8 cellular contexts compared by ENCODE assay signal in the genomic region with DNA sequence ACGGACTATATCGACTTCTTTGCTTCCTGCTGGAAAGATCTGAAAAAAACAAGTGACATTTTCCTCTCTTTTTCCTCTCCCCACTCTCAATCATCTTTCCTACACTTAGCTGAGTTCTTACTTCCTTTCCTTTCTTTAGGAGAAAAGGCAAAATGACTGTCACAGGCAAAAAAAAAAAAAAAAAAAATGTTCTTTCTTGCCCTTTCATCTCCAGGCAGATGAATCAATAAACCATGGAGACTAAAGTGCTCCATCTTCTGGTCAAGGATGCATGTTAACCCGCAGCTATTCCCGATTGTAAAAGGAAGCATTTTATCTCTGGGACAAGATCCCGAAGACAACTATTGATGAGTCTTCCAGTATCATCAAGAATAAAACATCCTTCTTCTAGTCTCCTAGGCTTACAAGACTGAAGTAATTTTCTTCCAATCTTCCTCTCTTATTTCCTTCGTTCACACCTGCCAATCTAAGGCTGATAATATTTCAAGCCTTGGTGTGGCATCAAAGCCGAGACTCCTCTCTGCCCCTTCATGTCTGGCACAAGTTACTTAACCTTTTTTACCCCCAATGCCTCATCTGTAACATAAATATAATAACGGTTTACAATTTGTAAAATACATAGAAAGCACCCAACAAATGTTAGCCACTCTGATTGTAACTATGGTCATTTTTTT.
DNase-seq lines count a peak whose midpoint lies in the region; ATAC-seq, FAIRE-seq and TF ChIP-seq lines count a peak whose summit lies in the region.

No MANE protein-coding gene starts in this region.

- H3K4me1 ChIP-seq in BLaER1 (peaks cover 40% of the 10 kb centered on the region), esophagus squamous epithelium (peaks cover 0 to 10% (median 3%) of the 10 kb centered on the region in 3 donors), parathyroid adenoma (no peaks in the 10 kb centered on the region)

- no peaks in the 10 kb centered on the region for H4K20me1 ChIP-seq in BLaER1

- TF ChIP-seq POLR2A in esophagus squamous epithelium (IDR thresholded peaks at IDR 0.05), result no peak

- no peaks in the 10 kb centered on the region; the same call in 1 of the 2 replicates for H3K36me3 ChIP-seq in BLaER1
- no peaks in the 10 kb centered on the region for H3K36me3 ChIP-seq in esophagus squamous epithelium
- H3K36me3 ChIP-seq in parathyroid adenoma (ENCODE audit: control insufficient read depth, insufficient read depth, low read length), result no peaks in the 10 kb centered on the region

- peak in 5 of 6 experiments; percentile 25 to 60 (median 36) for TF ChIP-seq CTCF in esophagus squamous epithelium (IDR thresholded peaks at IDR 0.05)
- peak; percentile 53 for TF ChIP-seq CTCF in parathyroid adenoma (IDR thresholded peaks at IDR 0.05)

- H3K9me3 ChIP-seq in BLaER1 (peaks cover 21% of the 10 kb centered on the region), esophagus squamous epithelium (no peaks in the 10 kb centered on the region), parathyroid adenoma (ENCODE audit: control insufficient read depth, low read length) (no peaks in the 10 kb centered on the region)

- peak; percentile 50 for DNase-seq in H4 (ENCODE audit: low spot score)
- peak; percentile 44 for DNase-seq in RCC 7860 (ENCODE audit: low spot score)
- no peak for DNase-seq in esophagus squamous epithelium (lab: John Stamatoyannopoulos, UW)
- DNase-seq in occipital lobe (lab: John Stamatoyannopoulos, UW), result no peak
- no peak for DNase-seq in stimulated activated CD4-positive, alpha-beta T cell treated with anti-CD3 and anti-CD28 coated beads, Interleukin-12 subunit alpha, Interleukin-12 subunit beta, amount 100 ng/mL, for 4 hours

- H2AFZ ChIP-seq in parathyroid adenoma, result peak overlapping the region; percentile 48

- FAIRE-seq in RCC 7860 (lab: Jason Lieb, UNC), result peak; percentile 79

- H3K4me3 ChIP-seq in BLaER1 (no peak overlapping the region), esophagus squamous epithelium (no peak overlapping the region), parathyroid adenoma (ENCODE audit: low read depth, low read length) (no peak overlapping the region)

- no peaks in the 10 kb centered on the region for H3K79me2 ChIP-seq in parathyroid adenoma

- H3K27ac ChIP-seq in BLaER1 (no peak overlapping the region), esophagus squamous epithelium (no peak overlapping the region), parathyroid adenoma (no peak overlapping the region)

- H3K27me3 ChIP-seq in BLaER1 (no peaks in the 10 kb centered on the region), esophagus squamous epithelium (no peaks in the 10 kb centered on the region), parathyroid adenoma (ENCODE audit: control insufficient read depth, insufficient read depth, low read length) (no peaks in the 10 kb centered on the region)

- ATAC-seq in GM21825 (IDR thresholded peaks at IDR 0.05; ENCODE audit: unreplicated experiment), result no peak

- H3K4me2 ChIP-seq in BLaER1 (peak overlapping the region; percentile 78), parathyroid adenoma (ENCODE audit: low read length) (peak overlapping the region; percentile 18)

- intact Hi-C loops in esophagus squamous epithelium (cut with DNase I), result no loop called here

- WGBS in esophagus squamous epithelium, 2 donors, result 34 to 41% methylated on average over 8 of the region's 8 CpGs

- H3K9ac ChIP-seq in BLaER1 (no peak overlapping the region), parathyroid adenoma (no peak overlapping the region)

Comparison
In these comparisons a context has a peak if more than half of its experiments do, and no peak if none do; other contexts are left out.
1. DNase-seq: peak in H4 (single experiment) and RCC 7860 (single experiment); none in esophagus squamous epithelium (single experiment), occipital lobe (single experiment) and stimulated activated CD4-positive, alpha-beta T cell treated with anti-CD3 and anti-CD28 coated beads, Interleukin-12 subunit alpha, Interleukin-12 subunit beta, amount 100 ng/mL, for 4 hours (single experiment).